Comparison of ENCODE assay signal across 23 cellular contexts in genomic region chr3:15066467-15066866, GRCh38. TPM values are rescaled to one million over a fixed set of nuclear protein-coding genes. Genes with fewer than 3 reads are reported as not detected.
A peak's percentile ranks its signal among the peaks of the same experiment; 100 is the strongest.
DNase-seq lines count a peak whose midpoint lies in the region; ATAC-seq lines count a peak whose summit lies in the region.
"Had no signal": no experiment of that assay in that cellular context is flagged by ENCODE, and none has a peak within 500 bp of the region (broad histone marks: within the 10 kb centered on the region; RNA-seq: fewer than 3 reads in every experiment).

No MANE protein-coding gene starts in this region.

- CTCF ChIA-PET in activated naive CD4-positive, alpha-beta T cell treated with anti-CD3 and anti-CD28 coated beads, Interleukin-2, amount 10 ng/mL, durations not matched to agents 7 days and 5 days (lab: Charles Lee), result no interaction called here
- CTCF ChIA-PET in activated naive CD4-positive, alpha-beta T cell treated with anti-CD3 and anti-CD28 coated beads for 36 hours (lab: Charles Lee), result no interaction called here

- no peak for ATAC-seq in stimulated activated naive B cell treated with anti-CD40 and anti-IgM and Interleukin-4, amounts not matched to agents 10 μg/mL and 1 μg/mL and 100 μg/mL, for 72 hours (replicated peaks)
- no peak for ATAC-seq in GM21737 (IDR thresholded peaks at IDR 0.05; ENCODE audit: unreplicated experiment)
- ATAC-seq: HepG2, left lung, T-helper 17 cell had no signal

- intact Hi-C loops in activated naive CD4-positive, alpha-beta T cell treated with anti-CD3 and anti-CD28 coated beads for 36 hours (cut with micrococcal nuclease), result loop anchor here (5.0 kb wide), 1 partner anchor 889 kb away; the partner anchor contains the start of genes LSM3 and XPC

- DNase-seq in activated naive CD4-positive, alpha-beta T cell treated with anti-CD3 and anti-CD28 coated beads, Interleukin-2, amount 10 ng/mL, durations not matched to agents 7 days and 5 days, result no peak
- no peak for DNase-seq in activated naive CD4-positive, alpha-beta T cell treated with anti-CD3 and anti-CD28 coated beads for 36 hours
- DNase-seq in immature natural killer cell, result no peak
- no peak for DNase-seq in stimulated activated naive B cell treated with anti-CD40 and anti-IgM and Interleukin-4, amounts not matched to agents 10 μg/mL and 1 μg/mL and 100 μg/mL, for 72 hours
- no peak for DNase-seq in kidney tubule cell (ENCODE audit: low spot score)
- DNase-seq in DMS79 (lab: John Stamatoyannopoulos, UW), result no peak
- DNase-seq: ACHN; activated CD4-positive, alpha-beta T cell treated with anti-CD3 and anti-CD28 coated beads, Interleukin-2, amount 10 ng/mL, durations not matched to agents 7 days and 5 days; activated effector memory CD4-positive, alpha-beta T cell treated with anti-CD3 and anti-CD28 coated beads, Interleukin-2, amount 50 U/mL, for 16 hours; amniotic stem cell; EL; esophagus squamous epithelium; left lung; midbrain; NCI-H1092 treated with DMSO at 0.1 percent for 48 hours; NCI-H1930; NCI-H2227 treated with DMSO at 0.1 percent for 48 hours; substantia nigra; T-helper 17 cell had no signal

- H3K36me3 Mint-ChIP-seq in activated naive CD4-positive, alpha-beta T cell treated with anti-CD3 and anti-CD28 coated beads, Interleukin-2, amount 10 ng/mL, durations not matched to agents 7 days and 5 days, result peaks cover 13% of the 10 kb centered on the region
- H3K36me3 Mint-ChIP-seq in activated naive CD4-positive, alpha-beta T cell treated with anti-CD3 and anti-CD28 coated beads for 36 hours (ENCODE audit: low read depth), result peaks cover 11% of the 10 kb centered on the region
- H3K36me3 Mint-ChIP-seq in IgD-negative memory B cell, result peaks cover 7% of the 10 kb centered on the region
- peaks cover 0 to 7% (median 3%) of the 10 kb centered on the region in 3 donors for H3K36me3 Mint-ChIP-seq in immature natural killer cell
- peaks cover 18 to 35% of the 10 kb centered on the region in 2 donors for H3K36me3 Mint-ChIP-seq in stimulated activated naive B cell treated with anti-CD40 and anti-IgM and Interleukin-4, amounts not matched to agents 10 μg/mL and 1 μg/mL and 100 μg/mL, for 72 hours

- no peaks in the 10 kb centered on the region for H3K27me3 Mint-ChIP-seq in activated naive CD4-positive, alpha-beta T cell treated with anti-CD3 and anti-CD28 coated beads, Interleukin-2, amount 10 ng/mL, durations not matched to agents 7 days and 5 days
- no peaks in the 10 kb centered on the region for H3K27me3 Mint-ChIP-seq in activated naive CD4-positive, alpha-beta T cell treated with anti-CD3 and anti-CD28 coated beads for 36 hours (ENCODE audit: low read depth)
- H3K27me3 Mint-ChIP-seq in IgD-negative memory B cell (no peaks in the 10 kb centered on the region), immature natural killer cell (ENCODE audit: low read depth in 3 of 3) (no peaks in the 10 kb centered on the region)
- no peaks in the 10 kb centered on the region for H3K27me3 Mint-ChIP-seq in stimulated activated naive B cell treated with anti-CD40 and anti-IgM and Interleukin-4, amounts not matched to agents 10 μg/mL and 1 μg/mL and 100 μg/mL, for 72 hours
- H3K27me3 Mint-ChIP-seq: activated CD4-positive, alpha-beta T cell treated with anti-CD3 and anti-CD28 coated beads, Interleukin-2, amount 10 ng/mL, durations not matched to agents 7 days and 5 days; T-helper 17 cell had no signal

- peaks cover 28% of the 10 kb centered on the region for H3K4me1 Mint-ChIP-seq in activated naive CD4-positive, alpha-beta T cell treated with anti-CD3 and anti-CD28 coated beads, Interleukin-2, amount 10 ng/mL, durations not matched to agents 7 days and 5 days
- peaks cover 21% of the 10 kb centered on the region for H3K4me1 Mint-ChIP-seq in activated naive CD4-positive, alpha-beta T cell treated with anti-CD3 and anti-CD28 coated beads for 36 hours (ENCODE audit: low read depth)
- peaks cover 11 to 14% (median 13%) of the 10 kb centered on the region in 3 donors for H3K4me1 Mint-ChIP-seq in IgD-negative memory B cell
- H3K4me1 Mint-ChIP-seq in immature natural killer cell, result peaks cover 26% of the 10 kb centered on the region in 2 donors
- peaks cover 15 to 29% of the 10 kb centered on the region in 2 donors for H3K4me1 Mint-ChIP-seq in stimulated activated naive B cell treated with anti-CD40 and anti-IgM and Interleukin-4, amounts not matched to agents 10 μg/mL and 1 μg/mL and 100 μg/mL, for 72 hours

- no peaks in the 10 kb centered on the region for H3K9me3 Mint-ChIP-seq in activated naive CD4-positive, alpha-beta T cell treated with anti-CD3 and anti-CD28 coated beads, Interleukin-2, amount 10 ng/mL, durations not matched to agents 7 days and 5 days
- H3K9me3 Mint-ChIP-seq in activated naive CD4-positive, alpha-beta T cell treated with anti-CD3 and anti-CD28 coated beads for 36 hours, result no peaks in the 10 kb centered on the region
- H3K9me3 Mint-ChIP-seq in IgD-negative memory B cell (no peaks in the 10 kb centered on the region), immature natural killer cell (no peaks in the 10 kb centered on the region)
- H3K9me3 Mint-ChIP-seq in stimulated activated naive B cell treated with anti-CD40 and anti-IgM and Interleukin-4, amounts not matched to agents 10 μg/mL and 1 μg/mL and 100 μg/mL, for 72 hours, result no peaks in the 10 kb centered on the region
- H3K9me3 Mint-ChIP-seq: activated CD4-positive, alpha-beta T cell treated with anti-CD3 and anti-CD28 coated beads, Interleukin-2, amount 10 ng/mL, durations not matched to agents 7 days and 5 days; endodermal cell had no signal

- H3K4me3 Mint-ChIP-seq in activated naive CD4-positive, alpha-beta T cell treated with anti-CD3 and anti-CD28 coated beads, Interleukin-2, amount 10 ng/mL, durations not matched to agents 7 days and 5 days, result peak overlapping the region; percentile 11
- H3K4me3 Mint-ChIP-seq in activated naive CD4-positive, alpha-beta T cell treated with anti-CD3 and anti-CD28 coated beads for 36 hours, result no peak overlapping the region
- H3K4me3 Mint-ChIP-seq in IgD-negative memory B cell (peak overlapping the region in 3 of 4 donors; percentile 43 to 92 (median 45)), immature natural killer cell (peak overlapping the region; percentile 29 to 65 (median 44))
- peak overlapping the region; percentile 3 to 14 for H3K4me3 Mint-ChIP-seq in stimulated activated naive B cell treated with anti-CD40 and anti-IgM and Interleukin-4, amounts not matched to agents 10 μg/mL and 1 μg/mL and 100 μg/mL, for 72 hours
- H3K4me3 Mint-ChIP-seq: T-helper 17 cell had no signal

- no peak overlapping the region for H3K27ac Mint-ChIP-seq in activated naive CD4-positive, alpha-beta T cell treated with anti-CD3 and anti-CD28 coated beads, Interleukin-2, amount 10 ng/mL, durations not matched to agents 7 days and 5 days
- H3K27ac Mint-ChIP-seq in activated naive CD4-positive, alpha-beta T cell treated with anti-CD3 and anti-CD28 coated beads for 36 hours, result no peak overlapping the region
- H3K27ac Mint-ChIP-seq in IgD-negative memory B cell, result peak overlapping the region; percentile 3 to 79 (median 7)
- H3K27ac Mint-ChIP-seq in immature natural killer cell, result peak overlapping the region in 1 of 6 donors; percentile 57
- no peak overlapping the region for H3K27ac Mint-ChIP-seq in stimulated activated naive B cell treated with anti-CD40 and anti-IgM and Interleukin-4, amounts not matched to agents 10 μg/mL and 1 μg/mL and 100 μg/mL, for 72 hours
- H3K27ac Mint-ChIP-seq: activated CD4-positive, alpha-beta T cell treated with anti-CD3 and anti-CD28 coated beads, Interleukin-2, amount 10 ng/mL, durations not matched to agents 7 days and 5 days; endodermal cell had no signal

RNA-seq across cellular contexts. Expression of gene MRPS25, which starts 1.4 kb away (rescaled TPM):
- total RNA-seq in activated naive CD4-positive, alpha-beta T cell treated with anti-CD3 and anti-CD28 coated beads for 36 hours, result 10 to 100 TPM; 55.0 to 57.5 TPM
- 29.2 TPM for polyA plus RNA-seq in IgD-negative memory B cell
- 10 to 100 TPM; 11.0 to 20.9 (median 15.7) TPM for polyA plus RNA-seq in immature natural killer cell

RNA-seq across cellular contexts. Expression of gene RBSN, which starts 32.5 kb away (rescaled TPM):
- 10 to 100 TPM; 15.3 to 15.8 TPM for total RNA-seq in activated naive CD4-positive, alpha-beta T cell treated with anti-CD3 and anti-CD28 coated beads for 36 hours
- polyA plus RNA-seq in IgD-negative memory B cell, result 18.2 TPM
- polyA plus RNA-seq in immature natural killer cell, result 10 to 100 TPM in 2 of 3 donors, 1 to 10 TPM in 1; 3.6 to 16.3 (median 11.1) TPM

Comparison
In these comparisons a context has a peak if more than half of its experiments do, and no peak if none do; other contexts are left out.
1. H3K27ac Mint-ChIP-seq: peak in IgD-negative memory B cell (3 of 3); none in activated naive CD4-positive, alpha-beta T cell treated with anti-CD3 and anti-CD28 coated beads, Interleukin-2, amount 10 ng/mL, durations not matched to agents 7 days and 5 days (single experiment), activated naive CD4-positive, alpha-beta T cell treated with anti-CD3 and anti-CD28 coated beads for 36 hours (single experiment) and stimulated activated naive B cell treated with anti-CD40 and anti-IgM and Interleukin-4, amounts not matched to agents 10 μg/mL and 1 μg/mL and 100 μg/mL, for 72 hours (single experiment).